ENCODE assay signal across 1 cellular context in genomic region chr16:12289175-12290063, GRCh38.
TF ChIP-seq lines count a peak whose summit lies in the region.

No MANE protein-coding gene starts in this region.

TF ChIP-seq in HepG2, 621 proteins besides CTCF, POLR2A, EP300 and RAD21 (continued from another document and continues in another):
- peak; percentile 81 for TF ChIP-seq PRDM10 (CRISPR knock-in tag; IDR thresholded peaks at IDR 0.05; ENCODE audit: low read depth)
- TF ChIP-seq ZNF772 (CRISPR knock-in tag; IDR thresholded peaks at IDR 0.05) = peak; percentile 52
- peak; percentile 69; the same call in 1 of the 2 replicates for TF ChIP-seq ZNF792 (CRISPR knock-in tag; IDR thresholded peaks at IDR 0.05)
- no peak for TF ChIP-seq GATA4 (IDR thresholded peaks at IDR 0.05; ENCODE audit: borderline replicate concordance, low read depth)
- no peak; the same call in 1 of the 2 replicates for TF ChIP-seq ZNF3 (CRISPR knock-in tag; IDR thresholded peaks at IDR 0.05)
- TF ChIP-seq ZNF597 (CRISPR knock-in tag; IDR thresholded peaks at IDR 0.05) = no peak
- no peak; the same call in 1 of the 2 replicates for TF ChIP-seq ZNF724P (CRISPR knock-in tag; IDR thresholded peaks at IDR 0.05; ENCODE audit: borderline replicate concordance)
- TF ChIP-seq PRDM4 (CRISPR knock-in tag; IDR thresholded peaks at IDR 0.05; ENCODE audit: borderline replicate concordance) = no peak
- TF ChIP-seq ZNF773 (CRISPR knock-in tag; IDR thresholded peaks at IDR 0.05; ENCODE audit: borderline replicate concordance) = no peak
- no peak for TF ChIP-seq ZNF101 (CRISPR knock-in tag; IDR thresholded peaks at IDR 0.05; ENCODE audit: borderline replicate concordance, low read depth)
- no peak; the same call in 1 of the 2 replicates for TF ChIP-seq ZBTB7B (CRISPR knock-in tag; IDR thresholded peaks at IDR 0.05)
- TF ChIP-seq FOXO4 (CRISPR knock-in tag; conservative IDR thresholded peaks at IDR 0.05) = no peak
- peak; percentile 80; the same call in 1 of the 2 replicates for TF ChIP-seq ZNF567 (CRISPR knock-in tag; IDR thresholded peaks at IDR 0.05; ENCODE audit: borderline replicate concordance)
- TF ChIP-seq IRF2 (CRISPR knock-in tag; IDR thresholded peaks at IDR 0.05) = peak; percentile 75
- peak; percentile 77; the same call in 1 of the 2 replicates for TF ChIP-seq ZSCAN20 (CRISPR knock-in tag; IDR thresholded peaks at IDR 0.05; ENCODE audit: borderline replicate concordance)
- TF ChIP-seq E2F5 (CRISPR knock-in tag; conservative IDR thresholded peaks at IDR 0.05) = no peak; the same call in 1 of the 2 replicates
- peak; percentile 64; the same call in 1 of the 2 replicates for TF ChIP-seq ZNF280D (CRISPR knock-in tag; IDR thresholded peaks at IDR 0.05)
- no peak for TF ChIP-seq ZNF484 (CRISPR knock-in tag; IDR thresholded peaks at IDR 0.05; ENCODE audit: borderline replicate concordance, low read depth)
- TF ChIP-seq PRDM15 (CRISPR knock-in tag; IDR thresholded peaks at IDR 0.05) = peak; percentile 97
- TF ChIP-seq SOX5 (CRISPR knock-in tag; IDR thresholded peaks at IDR 0.05; ENCODE audit: borderline replicate concordance) = peak; percentile 68
- peak; percentile 78; the same call in 1 of the 2 replicates for TF ChIP-seq ZNF839 (CRISPR knock-in tag; IDR thresholded peaks at IDR 0.05; ENCODE audit: borderline replicate concordance)
- no peak for TF ChIP-seq ZNF34 (CRISPR knock-in tag; IDR thresholded peaks at IDR 0.05; ENCODE audit: borderline replicate concordance)
- TF ChIP-seq ZNF205 (CRISPR knock-in tag; IDR thresholded peaks at IDR 0.05) = peak; percentile 59; the same call in 1 of the 2 replicates
- TF ChIP-seq ZNF879 (CRISPR knock-in tag; IDR thresholded peaks at IDR 0.05) = 0 out of 2 replicates have a peak, but pooled peaks have one; percentile 76
- TF ChIP-seq NFE2L2 (IDR thresholded peaks at IDR 0.05; ENCODE audit: low read length) = no peak
- no peak for TF ChIP-seq KAT2B (IDR thresholded peaks at IDR 0.05; ENCODE audit: borderline replicate concordance, low read depth, low read length)
- no peak for TF ChIP-seq SATB2 (CRISPR knock-in tag; IDR thresholded peaks at IDR 0.05)
- TF ChIP-seq ZNF761 (CRISPR knock-in tag; conservative IDR thresholded peaks at IDR 0.05) = peak; percentile 46; the same call in 1 of the 2 replicates
- peak; percentile 74; the same call in 1 of the 2 replicates for TF ChIP-seq ZBED4 (CRISPR knock-in tag; IDR thresholded peaks at IDR 0.05; ENCODE audit: borderline replicate concordance)
- peak; percentile 87 for TF ChIP-seq NCOR1 (IDR thresholded peaks at IDR 0.05; ENCODE audit: borderline replicate concordance, low read length)
- TF ChIP-seq ZBTB42 (CRISPR knock-in tag; IDR thresholded peaks at IDR 0.05) = 0 out of 2 replicates have a peak, but pooled peaks have one; percentile 26
- TF ChIP-seq DBP (CRISPR knock-in tag; IDR thresholded peaks at IDR 0.05; ENCODE audit: not compliant biosample characterization) = no peak
- no peak for TF ChIP-seq ZNF235 (CRISPR knock-in tag; IDR thresholded peaks at IDR 0.05; ENCODE audit: borderline replicate concordance)
- TF ChIP-seq MIXL1 (CRISPR knock-in tag; IDR thresholded peaks at IDR 0.05) = no peak; the same call in none of the 2 replicates
